In the genomic region with DNA sequence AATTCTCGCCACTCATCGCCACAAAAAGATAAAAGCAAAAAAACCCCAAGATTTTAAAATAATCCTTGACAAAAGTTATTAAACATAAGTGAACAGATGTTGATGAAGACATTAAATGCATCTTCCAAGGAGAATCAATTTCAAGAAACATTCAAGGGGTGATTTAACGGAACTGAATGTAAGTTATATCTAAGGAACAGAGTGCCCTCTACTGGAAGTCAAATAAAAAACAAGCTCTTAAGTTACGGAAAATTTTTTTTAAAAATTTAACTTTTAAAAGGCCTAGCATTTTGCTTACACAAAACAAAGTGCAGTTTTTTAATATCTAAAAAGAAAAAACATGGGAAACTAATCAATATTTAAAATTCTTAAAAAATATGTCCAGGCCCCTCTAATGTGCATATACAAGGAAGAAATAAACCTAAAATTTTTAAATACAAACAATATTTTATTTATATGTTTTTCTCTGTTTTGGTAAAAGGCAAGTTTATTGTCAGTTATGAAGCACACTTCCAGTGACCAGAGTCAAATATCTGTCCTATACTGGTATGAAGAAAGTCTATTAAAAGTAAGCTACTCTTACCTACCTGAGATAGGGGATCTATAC, we compare ENCODE assay signal across 8 cellular contexts. TPM values are rescaled to one million over a fixed set of nuclear protein-coding genes. Genes with fewer than 3 reads are reported as not detected.
DNase-seq lines count a peak whose midpoint lies in the region; ATAC-seq, FAIRE-seq and TF ChIP-seq lines count a peak whose summit lies in the region.

No MANE protein-coding gene starts in this region.

- CTCF ChIA-PET in AG04450 (lab: Charles Lee): interaction anchor here (0.6 to 4.0 kb wide), 59 partner anchors 8 to 1253 kb away, joined by 3 to 104 read pairs (median 5); partner anchors contain the start of genes NR4A3 and TEX10

- peak; percentile 57 for TF ChIP-seq CTCF in AG04450 (IDR thresholded peaks at IDR 0.05; ENCODE audit: low read depth, low read length)
- peak; percentile 27 to 54 (median 44) for TF ChIP-seq CTCF in transverse colon (IDR thresholded peaks at IDR 0.05)

- POLR2A ChIA-PET in AG04450 (lab: Yijun Ruan, JAX): no interaction called here

- no peak for TF ChIP-seq POLR2A in transverse colon (IDR thresholded peaks at IDR 0.05)

- H3K9me3 ChIP-seq in AG04450 (ENCODE audit: control insufficient read depth, insufficient read depth, low read length) (no peaks in the 10 kb centered on the region), transverse colon (no peaks in the 10 kb centered on the region)

- 56 to 63% methylated on average over 4 of the region's 4 CpGs for WGBS in transverse colon (ENCODE audit: low coverage in 1 of 2), 2 donors

- no peak overlapping the region for H3K4me3 ChIP-seq in AG04450 (ENCODE audit: low read depth, low read length)
- no peak overlapping the region for H3K4me3 ChIP-seq in transverse colon

- no peaks in the 10 kb centered on the region for H3K27me3 ChIP-seq in AG04450 (ENCODE audit: control insufficient read depth, insufficient read depth, low read length)
- no peaks in the 10 kb centered on the region for H3K27me3 ChIP-seq in transverse colon

- FAIRE-seq in GM18507 (lab: Jason Lieb, UNC): peak; percentile 50

- DNase-seq in AG04450 (ENCODE audit: low read depth, low spot score) (peak; percentile 15), GM18507 (ENCODE audit: extremely low spot score, insufficient read length, low read depth) (no peak), RPMI7951 (ENCODE audit: low read depth) (peak; percentile 41), foreskin melanocyte (peak; percentile 9), transverse colon (no peak), Right ventricle myocardium superior (no peak)

- peaks cover 0 to 6% (median 0%) of the 10 kb centered on the region in 4 donors for H3K4me1 ChIP-seq in transverse colon

- H3K27ac ChIP-seq in AG04450 (ENCODE audit: low read depth, low read length) (no peak overlapping the region), transverse colon (no peak overlapping the region)

- ATAC-seq in GM21526 (IDR thresholded peaks at IDR 0.05; ENCODE audit: low FRiP score, unreplicated experiment) (no peak), GM19467 (IDR thresholded peaks at IDR 0.05; ENCODE audit: unreplicated experiment) (no peak), Right ventricle myocardium superior (ENCODE audit: poor library complexity) (no peak)

- H3K36me3 ChIP-seq in transverse colon: peaks cover 0 to 21% (median 0%) of the 10 kb centered on the region in 4 donors

- TF ChIP-seq EP300 in transverse colon (IDR thresholded peaks at IDR 0.05; ENCODE audit: low read depth): no peak

- in situ Hi-C loops in transverse colon (cut with MboI; ENCODE audit: low pct_ligation_motif_present in 1 of 4, low pct_unique_long_range_greater_than_20kb in 1 of 4, low sequenced_read_pairs in 3 of 4): loop anchor here in 3 of 4 donors (25.0 kb wide), 3 partner anchors 263 to 512 kb away; partner anchors contain the start of genes CAVIN4 (in 1 of the 3) and NR4A3 (in 1 of the 3)

- intact Hi-C loops in transverse colon (cut with DNase I; ENCODE audit: low total_unique reads): no loop called here
- intact Hi-C loops in Right ventricle myocardium superior (cut with DNase I): loop anchor here (5.0 to 10.0 kb wide), 2 partner anchors 292 to 1140 kb away; no protein-coding TSS in a partner anchor

RNA-seq across cellular contexts. Expression of gene TEX10, which starts 28.0 kb away (rescaled TPM):
- 25.1 and 31.5 TPM in 2 replicates for polyA plus RNA-seq in AG04450 (2011; rRNA removed)
- polyA minus RNA-seq in AG04450 (2011; rRNA and poly(A)+ RNA removed): 16.5 and 27.1 TPM in 2 replicates
- 33.4 and 38.3 TPM in 2 replicates for total RNA-seq in RPMI7951 (2014; rRNA removed; shearing (Covaris generic))
- total RNA-seq in transverse colon (10 to 100 TPM in 3 of 4 donors, 1 to 10 TPM in 1; 8.7 to 16.8 (median 13.0) TPM), Right ventricle myocardium superior (8.0 TPM)

Comparison
In these comparisons a context has a peak if more than half of its experiments do, and no peak if none do; other contexts are left out.
1. DNase-seq: peak in AG04450 (single experiment), RPMI7951 (single experiment) and foreskin melanocyte (single experiment); none in GM18507 (single experiment), transverse colon (single experiment) and Right ventricle myocardium superior (single experiment).